8 cellular contexts compared by ENCODE assay signal in genomic region chr3:20340324-20340928, GRCh38.
DNase-seq lines count a peak whose midpoint lies in the region; TF ChIP-seq lines count a peak whose summit lies in the region.

No MANE protein-coding gene starts in this region.

- H2AFZ ChIP-seq in trophoblast cell (ENCODE audit: insufficient read depth, low read length, poor library complexity), result no peak overlapping the region

- H3K4me2 ChIP-seq in trophoblast cell (ENCODE audit: low read length), result no peak overlapping the region

- intact Hi-C loops in uterus (cut with DNase I; ENCODE audit: low total_unique reads), result no loop called here

- H3K23ac ChIP-seq in trophoblast cell (ENCODE audit: low read length), result no peak overlapping the region

- H2BK12ac ChIP-seq in trophoblast cell (ENCODE audit: low read length), result no peak overlapping the region

- no peak overlapping the region for H2BK5ac ChIP-seq in trophoblast cell (ENCODE audit: low read depth, low read length, poor library complexity)

- no CpG with 5 or more reads among the region's 6 CpGs for WGBS in trophoblast cell (ENCODE audit: extremely low coverage, insufficient coverage, insufficient read length)

- H3K4ac ChIP-seq in trophoblast cell (ENCODE audit: low read depth, low read length), result no peak overlapping the region

- H3K9me3 ChIP-seq in SJCRH30 (replicated peaks), result no peaks in the 10 kb centered on the region
- H3K9me3 ChIP-seq in trophoblast cell (ENCODE audit: insufficient read depth, low read depth, low read length), result no peaks in the 10 kb centered on the region
- H3K9me3 ChIP-seq in uterus, result no peaks in the 10 kb centered on the region

- TF ChIP-seq CTCF in GM10266 (IDR thresholded peaks at IDR 0.05; ENCODE audit: control insufficient read depth, insufficient read depth, low read depth, missing control alignments) (peak; percentile 85), uterus (IDR thresholded peaks at IDR 0.05) (peak; percentile 66 to 76 (median 70))

- H3K4me1 ChIP-seq in SJCRH30 (no peaks in the 10 kb centered on the region), trophoblast cell (ENCODE audit: control insufficient read depth in 1 of 2, insufficient read depth in 2 of 2, low read length in 2 of 2) (no peaks in the 10 kb centered on the region), uterus (no peaks in the 10 kb centered on the region)

- H4K12ac ChIP-seq in trophoblast cell (ENCODE audit: low read depth, low read length), result no peak overlapping the region

- no peak overlapping the region for H2BK120ac ChIP-seq in trophoblast cell (ENCODE audit: insufficient read depth, low read length, poor library complexity)

- H3K36me3 ChIP-seq in SJCRH30 (no peaks in the 10 kb centered on the region), trophoblast cell (ENCODE audit: control insufficient read depth in 1 of 2, insufficient read depth in 2 of 2, low read length in 2 of 2) (no peaks in the 10 kb centered on the region), uterus (no peaks in the 10 kb centered on the region)

- H3K79me2 ChIP-seq in trophoblast cell (ENCODE audit: control insufficient read depth, insufficient read depth, low read length, poor library complexity), result no peaks in the 10 kb centered on the region

- H3K27me3 ChIP-seq in SJCRH30 (no peaks in the 10 kb centered on the region), trophoblast cell (ENCODE audit: insufficient read depth, low read length) (no peaks in the 10 kb centered on the region), uterus (no peaks in the 10 kb centered on the region)

- DNase-seq in GM10266 (ENCODE audit: extremely low spot score) (peak; percentile 47), H4 (ENCODE audit: low spot score) (peak; percentile 51), Kasumi-1 (lab: John Stamatoyannopoulos, UW) (peak; percentile 82 to 87), SJCRH30 (peak; percentile 36 to 79), glomerular visceral epithelial cell (ENCODE audit: extremely low spot score) (peak; percentile 69), trophoblast cell (peak; percentile 50 to 87), uterus (peak; percentile 38 to 52)
- peak; percentile 54 for DNase-seq in activated naive CD4-positive, alpha-beta T cell treated with Interleukin-2 at 50 U/mL for 16 hours

- no peak overlapping the region for H4K8ac ChIP-seq in trophoblast cell (ENCODE audit: low read depth, low read length)

- H3K9ac ChIP-seq in trophoblast cell (ENCODE audit: low read length), result no peak overlapping the region

- H3K79me1 ChIP-seq in trophoblast cell (ENCODE audit: low read length), result no peaks in the 10 kb centered on the region

- no peak overlapping the region for H4K91ac ChIP-seq in trophoblast cell (ENCODE audit: low read depth, low read length)

- no peak overlapping the region for H3K4me3 ChIP-seq in SJCRH30
- H3K4me3 ChIP-seq in trophoblast cell (ENCODE audit: low read depth, low read length), result no peak overlapping the region
- no peak overlapping the region for H3K4me3 ChIP-seq in uterus

- no peak for TF ChIP-seq POLR2A in uterus (IDR thresholded peaks at IDR 0.05)

- H3K14ac ChIP-seq in trophoblast cell (ENCODE audit: low read length), result no peak overlapping the region

- H3K27ac ChIP-seq in SJCRH30 (no peak overlapping the region), trophoblast cell (ENCODE audit: low read depth, low read length) (no peak overlapping the region), uterus (no peak overlapping the region)

- no peak overlapping the region for H3K18ac ChIP-seq in trophoblast cell (ENCODE audit: low read length)

- no peak overlapping the region for H2AK5ac ChIP-seq in trophoblast cell (ENCODE audit: low read length)
